11 cellular contexts compared by ENCODE assay signal in genomic region chr17:80663783-80664206, GRCh38.
DNase-seq lines count a peak whose midpoint lies in the region; ATAC-seq, FAIRE-seq and TF ChIP-seq lines count a peak whose summit lies in the region.
"Had no signal": no experiment of that assay in that cellular context is flagged by ENCODE, and none has a peak within 500 bp of the region (broad histone marks: within the 10 kb centered on the region; RNA-seq: fewer than 3 reads in every experiment).

No MANE protein-coding gene starts in this region.

- no peak for FAIRE-seq in D721Med (lab: Jason Lieb, UNC)

- H3K9me3 Mint-ChIP-seq in CD8-positive, alpha-beta memory T cell = no peaks in the 10 kb centered on the region
- H3K9me3 Mint-ChIP-seq in T-helper 1 cell treated with Interleukin-12 subunit alpha and Interleukin-12 subunit beta and Interleukin-4 antibody, amounts not matched to agents 30 μg/mL and 1 μg/mL, for 36 hours = peaks cover under 1% of the 10 kb centered on the region
- no peaks in the 10 kb centered on the region for H3K9me3 Mint-ChIP-seq in central memory CD8-positive, alpha-beta T cell

- no peak overlapping the region for H3K4me2 ChIP-seq in neuronal stem cell (ENCODE audit: insufficient read depth, low read length, poor library complexity, severe bottlenecking)
- H3K4me2 ChIP-seq: KMS-11 had no signal

- POLR2A ChIA-PET in CD8-positive, alpha-beta memory T cell (lab: Charles Lee) = no interaction called here
- POLR2A ChIA-PET in RWPE1 (lab: Yijun Ruan, JAX; ENCODE audit: low non-redundant PET) = no interaction called here

- H3K27ac Mint-ChIP-seq in CD8-positive, alpha-beta memory T cell = peak overlapping the region in 7 of 8 donors; percentile 4 to 81 (median 67)
- peak overlapping the region; percentile 92 for H3K27ac Mint-ChIP-seq in T-helper 1 cell treated with Interleukin-12 subunit alpha and Interleukin-12 subunit beta and Interleukin-4 antibody, amounts not matched to agents 30 μg/mL and 1 μg/mL, for 36 hours
- H3K27ac Mint-ChIP-seq in central memory CD8-positive, alpha-beta T cell (ENCODE audit: low read depth) = peak overlapping the region; percentile 93

- peaks cover 0 to 4% of the 10 kb centered on the region in 2 donors for H3K27me3 Mint-ChIP-seq in CD8-positive, alpha-beta memory T cell
- H3K27me3 Mint-ChIP-seq in T-helper 1 cell treated with Interleukin-12 subunit alpha and Interleukin-12 subunit beta and Interleukin-4 antibody, amounts not matched to agents 30 μg/mL and 1 μg/mL, for 36 hours (ENCODE audit: low read depth) = no peaks in the 10 kb centered on the region
- no peaks in the 10 kb centered on the region for H3K27me3 Mint-ChIP-seq in central memory CD8-positive, alpha-beta T cell

- no peaks in the 10 kb centered on the region for H3K27me3 ChIP-seq in CD8-positive, alpha-beta memory T cell (ENCODE audit: insufficient read depth, low read length, poor library complexity, severe bottlenecking)
- no peaks in the 10 kb centered on the region for H3K27me3 ChIP-seq in neuronal stem cell (ENCODE audit: control insufficient read depth in 3 of 3, insufficient read depth in 3 of 3, low read depth in 1 of 3, low read length in 3 of 3)

- H3K4ac ChIP-seq in neuronal stem cell (ENCODE audit: low read length) = no peak overlapping the region

- CTCF ChIA-PET in CD8-positive, alpha-beta memory T cell (lab: Charles Lee) = no interaction called here
- CTCF ChIA-PET in RWPE1 (lab: Yijun Ruan, JAX) = no interaction called here

- WGBS in neuronal stem cell (ENCODE audit: extremely low coverage in 2 of 2, insufficient read length in 2 of 2, insufficient replicate concordance in 1 of 2), 2 donors = no CpG with 5 or more reads among the region's 11 CpGs

- peak overlapping the region; percentile 68 for H3K23ac ChIP-seq in neuronal stem cell (ENCODE audit: low read depth, low read length, poor library complexity)

- no peak overlapping the region for H2BK15ac ChIP-seq in neuronal stem cell (ENCODE audit: low read length)

- H3K9me3 ChIP-seq in CD8-positive, alpha-beta memory T cell (ENCODE audit: low read length) = no peaks in the 10 kb centered on the region
- peaks cover 0 to 9% of the 10 kb centered on the region in 2 donors for H3K9me3 ChIP-seq in neuronal stem cell (replicated peaks in 1 of 2; ENCODE audit: control insufficient read depth in 2 of 2, insufficient read depth in 1 of 2, low read depth in 1 of 2, low read length in 2 of 2)

- no peak overlapping the region for H3K18ac ChIP-seq in neuronal stem cell (ENCODE audit: low read length)

- no peak overlapping the region for H3K14ac ChIP-seq in neuronal stem cell (ENCODE audit: low read length)

- no peak overlapping the region for H2BK120ac ChIP-seq in neuronal stem cell (ENCODE audit: low read depth, low read length)

- H2BK5ac ChIP-seq in neuronal stem cell (ENCODE audit: low read length) = no peak overlapping the region

- H4K91ac ChIP-seq in neuronal stem cell (ENCODE audit: low read depth, low read length, poor library complexity) = no peak overlapping the region

- peaks cover under 1 to 2% (median 2%) of the 10 kb centered on the region in 3 donors for H3K36me3 Mint-ChIP-seq in CD8-positive, alpha-beta memory T cell
- peaks cover 25% of the 10 kb centered on the region for H3K36me3 Mint-ChIP-seq in T-helper 1 cell treated with Interleukin-12 subunit alpha and Interleukin-12 subunit beta and Interleukin-4 antibody, amounts not matched to agents 30 μg/mL and 1 μg/mL, for 36 hours (ENCODE audit: low read depth)
- peaks cover 11% of the 10 kb centered on the region for H3K36me3 Mint-ChIP-seq in central memory CD8-positive, alpha-beta T cell (ENCODE audit: insufficient read depth)

- H2BK12ac ChIP-seq in neuronal stem cell (ENCODE audit: low read length) = no peak overlapping the region

- no peak for TF ChIP-seq CTCF in RWPE1 (conservative IDR thresholded peaks at IDR 0.05; ENCODE audit: low read depth)
- no peak for TF ChIP-seq CTCF in D721Med (IDR thresholded peaks at IDR 0.05; ENCODE audit: insufficient read depth, missing control alignments)

- H2AFZ ChIP-seq in neuronal stem cell (ENCODE audit: low read length) = no peak overlapping the region

- no peaks in the 10 kb centered on the region for H3K79me1 ChIP-seq in neuronal stem cell (ENCODE audit: low read depth, low read length)

- H3K27ac ChIP-seq in CD8-positive, alpha-beta memory T cell (ENCODE audit: low read depth, low read length) = no peak overlapping the region
- H3K27ac ChIP-seq in neuronal stem cell (replicated peaks; ENCODE audit: low read length) = no peak overlapping the region
- H3K27ac ChIP-seq in RWPE1 = no peak overlapping the region
- H3K27ac ChIP-seq: KMS-11 had no signal

- no peak overlapping the region for H2AK5ac ChIP-seq in neuronal stem cell (ENCODE audit: low read depth, low read length)

- ATAC-seq in central memory CD8-positive, alpha-beta T cell (replicated peaks; ENCODE audit: extremely low read depth, poor library complexity, severe bottlenecking) = no peak
- ATAC-seq in GM21717 (IDR thresholded peaks at IDR 0.05; ENCODE audit: unreplicated experiment) = no peak
- ATAC-seq: SK-N-SH treated with all-trans-retinoic acid at 6 μM for 48 hours had no signal

- H3K36me3 ChIP-seq in CD8-positive, alpha-beta memory T cell (ENCODE audit: insufficient read depth, low read length) = no peaks in the 10 kb centered on the region
- no peaks in the 10 kb centered on the region for H3K36me3 ChIP-seq in neuronal stem cell (replicated peaks in 1 of 2; ENCODE audit: control insufficient read depth in 2 of 2, insufficient read depth in 2 of 2, low read length in 2 of 2)

- peak overlapping the region in 3 of 7 donors; percentile 2 to 40 (median 23) for H3K4me3 Mint-ChIP-seq in CD8-positive, alpha-beta memory T cell
- peak overlapping the region; percentile 66 for H3K4me3 Mint-ChIP-seq in T-helper 1 cell treated with Interleukin-12 subunit alpha and Interleukin-12 subunit beta and Interleukin-4 antibody, amounts not matched to agents 30 μg/mL and 1 μg/mL, for 36 hours
- H3K4me3 Mint-ChIP-seq in central memory CD8-positive, alpha-beta T cell = peak overlapping the region; percentile 68

- peaks cover 61% of the 10 kb centered on the region for H3K4me1 ChIP-seq in CD8-positive, alpha-beta memory T cell (ENCODE audit: insufficient read depth, low read length)
- peaks cover 15 to 22% of the 10 kb centered on the region in 2 donors for H3K4me1 ChIP-seq in neuronal stem cell (ENCODE audit: control insufficient read depth in 2 of 2, insufficient read depth in 1 of 2, low read depth in 1 of 2, low read length in 2 of 2)

- no peak overlapping the region for H4K8ac ChIP-seq in neuronal stem cell (ENCODE audit: low read depth, low read length)

- no peak overlapping the region for H3K9ac ChIP-seq in neuronal stem cell (ENCODE audit: low read depth, low read length, poor library complexity)
- H3K9ac ChIP-seq: KMS-11 had no signal

- peak in 1 of 5 donors; percentile 80 for DNase-seq in CD8-positive, alpha-beta memory T cell
- no peak for DNase-seq in central memory CD8-positive, alpha-beta T cell (ENCODE audit: low spot score in 2 of 2)
- no peak for DNase-seq in neuronal stem cell (ENCODE audit: low spot score)
- DNase-seq in RWPE1 (ENCODE audit: low spot score) = no peak
- DNase-seq in T-helper 9 cell = no peak
- DNase-seq in D721Med (ENCODE audit: insufficient read length, low spot score) = no peak
- DNase-seq: DMS 273 treated with DMSO at 0.1 percent for 48 hours had no signal

- H3K4me1 Mint-ChIP-seq in CD8-positive, alpha-beta memory T cell = peaks cover 52 to 76% (median 76%) of the 10 kb centered on the region in 3 donors
- peaks cover 74% of the 10 kb centered on the region for H3K4me1 Mint-ChIP-seq in T-helper 1 cell treated with Interleukin-12 subunit alpha and Interleukin-12 subunit beta and Interleukin-4 antibody, amounts not matched to agents 30 μg/mL and 1 μg/mL, for 36 hours (ENCODE audit: low read depth)
- peaks cover 64% of the 10 kb centered on the region for H3K4me1 Mint-ChIP-seq in central memory CD8-positive, alpha-beta T cell

- no peak overlapping the region for H3K4me3 ChIP-seq in CD8-positive, alpha-beta memory T cell (ENCODE audit: low read length)
- H3K4me3 ChIP-seq in neuronal stem cell (ENCODE audit: low read length in 2 of 2) = no peak overlapping the region
